Comparison of ENCODE assay signal across 1 cellular context in the genomic region with DNA sequence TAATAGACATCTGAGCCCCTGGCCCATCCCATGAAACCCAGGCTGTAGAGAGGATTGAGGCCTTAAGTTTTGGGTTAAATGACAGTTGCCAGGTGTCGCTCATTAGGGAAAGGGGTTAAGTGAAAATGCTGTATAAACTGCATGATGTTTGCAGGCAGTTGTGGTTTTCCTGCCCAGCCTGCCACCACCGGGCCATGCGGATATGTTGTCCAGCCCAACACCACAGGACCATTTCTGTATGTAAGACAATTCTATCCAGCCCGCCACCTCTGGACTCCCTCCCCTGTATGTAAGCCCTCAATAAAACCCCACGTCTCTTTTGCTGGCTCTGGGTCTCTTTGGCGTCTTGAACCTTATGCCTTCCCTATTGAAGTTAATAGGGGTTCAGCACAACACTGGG.
TF ChIP-seq lines count a peak whose summit lies in the region.

No MANE protein-coding gene starts in this region.

TF ChIP-seq in GM23338, 12 proteins besides CTCF, POLR2A, EP300 and RAD21 (continued from another document):
- TF ChIP-seq, protein P1, sequence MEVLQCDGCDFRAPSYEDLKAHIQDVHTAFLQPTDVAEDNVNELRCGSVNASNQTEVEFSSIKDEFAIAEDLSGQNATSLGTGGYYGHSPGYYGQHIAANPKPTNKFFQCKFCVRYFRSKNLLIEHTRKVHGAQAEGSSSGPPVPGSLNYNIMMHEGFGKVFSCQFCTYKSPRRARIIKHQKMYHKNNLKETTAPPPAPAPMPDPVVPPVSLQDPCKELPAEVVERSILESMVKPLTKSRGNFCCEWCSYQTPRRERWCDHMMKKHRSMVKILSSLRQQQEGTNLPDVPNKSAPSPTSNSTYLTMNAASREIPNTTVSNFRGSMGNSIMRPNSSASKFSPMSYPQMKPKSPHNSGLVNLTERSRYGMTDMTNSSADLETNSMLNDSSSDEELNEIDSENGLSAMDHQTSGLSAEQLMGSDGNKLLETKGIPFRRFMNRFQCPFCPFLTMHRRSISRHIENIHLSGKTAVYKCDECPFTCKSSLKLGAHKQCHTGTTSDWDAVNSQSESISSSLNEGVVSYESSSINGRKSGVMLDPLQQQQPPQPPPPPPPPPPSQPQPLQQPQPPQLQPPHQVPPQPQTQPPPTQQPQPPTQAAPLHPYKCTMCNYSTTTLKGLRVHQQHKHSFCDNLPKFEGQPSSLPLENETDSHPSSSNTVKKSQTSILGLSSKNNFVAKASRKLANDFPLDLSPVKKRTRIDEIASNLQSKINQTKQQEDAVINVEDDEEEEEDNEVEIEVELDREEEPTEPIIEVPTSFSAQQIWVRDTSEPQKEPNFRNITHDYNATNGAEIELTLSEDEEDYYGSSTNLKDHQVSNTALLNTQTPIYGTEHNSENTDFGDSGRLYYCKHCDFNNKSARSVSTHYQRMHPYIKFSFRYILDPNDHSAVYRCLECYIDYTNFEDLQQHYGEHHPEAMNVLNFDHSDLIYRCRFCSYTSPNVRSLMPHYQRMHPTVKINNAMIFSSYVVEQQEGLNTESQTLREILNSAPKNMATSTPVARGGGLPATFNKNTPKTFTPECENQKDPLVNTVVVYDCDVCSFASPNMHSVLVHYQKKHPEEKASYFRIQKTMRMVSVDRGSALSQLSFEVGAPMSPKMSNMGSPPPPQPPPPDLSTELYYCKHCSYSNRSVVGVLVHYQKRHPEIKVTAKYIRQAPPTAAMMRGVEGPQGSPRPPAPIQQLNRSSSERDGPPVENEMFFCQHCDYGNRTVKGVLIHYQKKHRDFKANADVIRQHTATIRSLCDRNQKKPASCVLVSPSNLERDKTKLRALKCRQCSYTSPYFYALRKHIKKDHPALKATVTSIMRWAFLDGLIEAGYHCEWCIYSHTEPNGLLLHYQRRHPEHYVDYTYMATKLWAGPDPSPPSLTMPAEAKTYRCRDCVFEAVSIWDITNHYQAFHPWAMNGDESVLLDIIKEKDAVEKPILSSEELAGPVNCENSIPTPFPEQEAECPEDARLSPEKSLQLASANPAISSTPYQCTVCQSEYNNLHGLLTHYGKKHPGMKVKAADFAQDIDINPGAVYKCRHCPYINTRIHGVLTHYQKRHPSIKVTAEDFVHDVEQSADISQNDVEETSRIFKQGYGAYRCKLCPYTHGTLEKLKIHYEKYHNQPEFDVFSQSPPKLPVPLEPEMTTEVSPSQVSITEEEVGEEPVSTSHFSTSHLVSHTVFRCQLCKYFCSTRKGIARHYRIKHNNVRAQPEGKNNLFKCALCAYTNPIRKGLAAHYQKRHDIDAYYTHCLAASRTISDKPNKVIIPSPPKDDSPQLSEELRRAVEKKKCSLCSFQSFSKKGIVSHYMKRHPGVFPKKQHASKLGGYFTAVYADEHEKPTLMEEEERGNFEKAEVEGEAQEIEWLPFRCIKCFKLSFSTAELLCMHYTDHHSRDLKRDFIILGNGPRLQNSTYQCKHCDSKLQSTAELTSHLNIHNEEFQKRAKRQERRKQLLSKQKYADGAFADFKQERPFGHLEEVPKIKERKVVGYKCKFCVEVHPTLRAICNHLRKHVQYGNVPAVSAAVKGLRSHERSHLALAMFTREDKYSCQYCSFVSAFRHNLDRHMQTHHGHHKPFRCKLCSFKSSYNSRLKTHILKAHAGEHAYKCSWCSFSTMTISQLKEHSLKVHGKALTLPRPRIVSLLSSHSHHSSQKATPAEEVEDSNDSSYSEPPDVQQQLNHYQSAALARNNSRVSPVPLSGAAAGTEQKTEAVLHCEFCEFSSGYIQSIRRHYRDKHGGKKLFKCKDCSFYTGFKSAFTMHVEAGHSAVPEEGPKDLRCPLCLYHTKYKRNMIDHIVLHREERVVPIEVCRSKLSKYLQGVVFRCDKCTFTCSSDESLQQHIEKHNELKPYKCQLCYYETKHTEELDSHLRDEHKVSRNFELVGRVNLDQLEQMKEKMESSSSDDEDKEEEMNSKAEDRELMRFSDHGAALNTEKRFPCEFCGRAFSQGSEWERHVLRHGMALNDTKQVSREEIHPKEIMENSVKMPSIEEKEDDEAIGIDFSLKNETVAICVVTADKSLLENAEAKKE (CRISPR knock-in tag; IDR thresholded peaks at IDR 0.05): no peak
- TF ChIP-seq EZH2phosphoT487 (IDR thresholded peaks at IDR 0.05; ENCODE audit: unreplicated experiment) (no peak), CREB1 (CRISPR knock-in tag; IDR thresholded peaks at IDR 0.05; ENCODE audit: low read depth) (no peak), POLR2AphosphoS5 (IDR thresholded peaks at IDR 0.05; ENCODE audit: low read depth) (no peak)
- TF ChIP-seq, protein P2, sequence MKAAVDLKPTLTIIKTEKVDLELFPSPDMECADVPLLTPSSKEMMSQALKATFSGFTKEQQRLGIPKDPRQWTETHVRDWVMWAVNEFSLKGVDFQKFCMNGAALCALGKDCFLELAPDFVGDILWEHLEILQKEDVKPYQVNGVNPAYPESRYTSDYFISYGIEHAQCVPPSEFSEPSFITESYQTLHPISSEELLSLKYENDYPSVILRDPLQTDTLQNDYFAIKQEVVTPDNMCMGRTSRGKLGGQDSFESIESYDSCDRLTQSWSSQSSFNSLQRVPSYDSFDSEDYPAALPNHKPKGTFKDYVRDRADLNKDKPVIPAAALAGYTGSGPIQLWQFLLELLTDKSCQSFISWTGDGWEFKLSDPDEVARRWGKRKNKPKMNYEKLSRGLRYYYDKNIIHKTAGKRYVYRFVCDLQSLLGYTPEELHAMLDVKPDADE (IDR thresholded peaks at IDR 0.05): no peak
- TF ChIP-seq, protein P3, sequence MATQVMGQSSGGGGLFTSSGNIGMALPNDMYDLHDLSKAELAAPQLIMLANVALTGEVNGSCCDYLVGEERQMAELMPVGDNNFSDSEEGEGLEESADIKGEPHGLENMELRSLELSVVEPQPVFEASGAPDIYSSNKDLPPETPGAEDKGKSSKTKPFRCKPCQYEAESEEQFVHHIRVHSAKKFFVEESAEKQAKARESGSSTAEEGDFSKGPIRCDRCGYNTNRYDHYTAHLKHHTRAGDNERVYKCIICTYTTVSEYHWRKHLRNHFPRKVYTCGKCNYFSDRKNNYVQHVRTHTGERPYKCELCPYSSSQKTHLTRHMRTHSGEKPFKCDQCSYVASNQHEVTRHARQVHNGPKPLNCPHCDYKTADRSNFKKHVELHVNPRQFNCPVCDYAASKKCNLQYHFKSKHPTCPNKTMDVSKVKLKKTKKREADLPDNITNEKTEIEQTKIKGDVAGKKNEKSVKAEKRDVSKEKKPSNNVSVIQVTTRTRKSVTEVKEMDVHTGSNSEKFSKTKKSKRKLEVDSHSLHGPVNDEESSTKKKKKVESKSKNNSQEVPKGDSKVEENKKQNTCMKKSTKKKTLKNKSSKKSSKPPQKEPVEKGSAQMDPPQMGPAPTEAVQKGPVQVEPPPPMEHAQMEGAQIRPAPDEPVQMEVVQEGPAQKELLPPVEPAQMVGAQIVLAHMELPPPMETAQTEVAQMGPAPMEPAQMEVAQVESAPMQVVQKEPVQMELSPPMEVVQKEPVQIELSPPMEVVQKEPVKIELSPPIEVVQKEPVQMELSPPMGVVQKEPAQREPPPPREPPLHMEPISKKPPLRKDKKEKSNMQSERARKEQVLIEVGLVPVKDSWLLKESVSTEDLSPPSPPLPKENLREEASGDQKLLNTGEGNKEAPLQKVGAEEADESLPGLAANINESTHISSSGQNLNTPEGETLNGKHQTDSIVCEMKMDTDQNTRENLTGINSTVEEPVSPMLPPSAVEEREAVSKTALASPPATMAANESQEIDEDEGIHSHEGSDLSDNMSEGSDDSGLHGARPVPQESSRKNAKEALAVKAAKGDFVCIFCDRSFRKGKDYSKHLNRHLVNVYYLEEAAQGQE (IDR thresholded peaks at IDR 0.05; ENCODE audit: unreplicated experiment): no peak
